In genomic region chr16:54805648-54806047, GRCh38 we compare ENCODE assay signal across 8 cellular contexts.
"Had no signal": no experiment of that assay in that cellular context is flagged by ENCODE, and none has a peak within 500 bp of the region (broad histone marks: within the 10 kb centered on the region; RNA-seq: fewer than 3 reads in every experiment).

No MANE protein-coding gene starts in this region.

- H3K9me3 ChIP-seq: HAP-1 had no signal

- H3K36me3 ChIP-seq: HAP-1 had no signal

- H3K4me3 ChIP-seq: GM23248, HAP-1 had no signal

- ATAC-seq: HCT116 had no signal

- H3K9ac ChIP-seq: GM23248 had no signal

- H3K27ac ChIP-seq: GM23248, HL-60 had no signal

- DNase-seq: GM23248, GOT3, H7, HFFc6, IMR-90 had no signal
